ENCODE assay signal across 9 cellular contexts in the genomic region with DNA sequence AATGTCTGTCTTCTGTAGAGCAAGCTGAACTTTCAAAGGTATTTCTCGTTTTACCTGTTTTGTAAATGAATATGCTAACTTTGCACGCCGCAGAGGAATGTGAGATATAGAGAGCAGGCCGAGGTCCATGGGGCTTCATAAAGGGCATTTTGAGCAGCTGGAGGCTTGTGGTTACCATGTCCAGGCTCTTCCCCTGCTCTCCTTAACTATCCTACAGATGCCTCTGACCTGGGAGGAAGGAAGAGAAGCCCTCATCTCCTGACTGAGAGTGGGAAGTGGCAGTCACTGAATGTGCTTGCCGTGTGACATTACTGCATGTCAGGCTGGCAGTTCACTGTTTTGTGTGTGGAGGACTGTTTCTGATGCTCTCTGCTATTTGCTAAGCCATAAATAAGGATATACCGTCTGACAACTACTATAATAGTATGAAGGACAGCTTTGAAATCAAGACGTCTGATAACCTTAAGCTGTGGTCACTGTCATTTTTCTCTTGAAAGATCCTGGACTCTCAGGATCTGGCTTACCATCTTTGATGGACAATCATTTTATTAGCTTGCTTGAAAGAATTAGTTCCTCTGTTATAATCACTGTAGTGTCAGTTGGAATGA.
DNase-seq lines count a peak whose midpoint lies in the region; ATAC-seq and TF ChIP-seq lines count a peak whose summit lies in the region.
"Had no signal": no experiment of that assay in that cellular context is flagged by ENCODE, and none has a peak within 500 bp of the region (broad histone marks: within the 10 kb centered on the region; RNA-seq: fewer than 3 reads in every experiment).

No MANE protein-coding gene starts in this region.

- no peak for ATAC-seq in activated T-cell treated with anti-CD3 and anti-CD28 coated beads, Interleukin-2, amount 50 U/mL, for 4 hours
- ATAC-seq: GM12878 had no signal

- no peak for TF ChIP-seq EP300 in suprapubic skin (IDR thresholded peaks at IDR 0.05)

- H3K36me3 Mint-ChIP-seq in activated T-cell treated with anti-CD3 and anti-CD28 coated beads, Interleukin-2, amount 50 U/mL, for 4 hours (ENCODE audit: insufficient read depth): peaks cover 9% of the 10 kb centered on the region

- peak overlapping the region; percentile 47 for H3K4me2 ChIP-seq in hepatocyte

- 45% methylated on average over 7 of the region's 7 CpGs for WGBS in hepatocyte (ENCODE audit: low lambda C conversion rate, missing lambda C conversion rate)
- 31% methylated on average over 7 of the region's 7 CpGs for WGBS in suprapubic skin

- DNase-seq in activated T-cell treated with anti-CD3 and anti-CD28 coated beads, Interleukin-2, amount 50 U/mL, for 4 hours: no peak
- DNase-seq in activated T-cell treated with anti-CD3 and anti-CD28 coated beads for 4 hours (no peak), hepatocyte (ENCODE audit: low spot score) (no peak), SIG-M5 (lab: John Stamatoyannopoulos, UW) (no peak), suprapubic skin (ENCODE audit: low spot score in 2 of 2) (no peak), NAMALWA (ENCODE audit: low spot score) (no peak)

- H3K9me2 ChIP-seq in hepatocyte (replicated peaks; ENCODE audit: insufficient read depth): no peaks in the 10 kb centered on the region

- no peaks in the 10 kb centered on the region for H3K27me3 Mint-ChIP-seq in activated T-cell treated with anti-CD3 and anti-CD28 coated beads, Interleukin-2, amount 50 U/mL, for 4 hours (ENCODE audit: low read depth)

- H3K27me3 ChIP-seq in hepatocyte (no peaks in the 10 kb centered on the region), skeletal muscle tissue (ENCODE audit: control insufficient read depth in 3 of 3, insufficient read depth in 3 of 3, low read length in 3 of 3) (no peaks in the 10 kb centered on the region), suprapubic skin (no peaks in the 10 kb centered on the region)

- no peak overlapping the region for H3K9ac ChIP-seq in skeletal muscle tissue (ENCODE audit: low read depth in 1 of 3, low read length in 3 of 3)

- H3K4me3 ChIP-seq in hepatocyte (no peak overlapping the region), skeletal muscle tissue (ENCODE audit: low read length in 3 of 3) (peak overlapping the region in 1 of 3 donors; percentile 11), suprapubic skin (no peak overlapping the region)
- H3K4me3 ChIP-seq: GM12878 had no signal

- H3K79me2 ChIP-seq in hepatocyte: peaks cover 99% of the 10 kb centered on the region

- H3K27ac ChIP-seq in VCaP: peak overlapping the region; percentile 66
- peak overlapping the region; percentile 58 for H3K27ac ChIP-seq in hepatocyte
- peak overlapping the region; percentile 38 for H3K27ac ChIP-seq in skeletal muscle tissue (ENCODE audit: low read depth, low read length)
- no peak overlapping the region for H3K27ac ChIP-seq in suprapubic skin

- H3K36me3 ChIP-seq in hepatocyte (replicated peaks; ENCODE audit: insufficient read depth, low read depth) (no peaks in the 10 kb centered on the region), skeletal muscle tissue (ENCODE audit: control insufficient read depth in 3 of 3, insufficient read depth in 3 of 3, low read length in 3 of 3) (peaks cover 0 to 3% (median 0%) of the 10 kb centered on the region in 3 donors), suprapubic skin (no peaks in the 10 kb centered on the region)

- H3K9me3 ChIP-seq in hepatocyte (ENCODE audit: low read depth) (no peaks in the 10 kb centered on the region), skeletal muscle tissue (ENCODE audit: control insufficient read depth in 3 of 3, low read length in 3 of 3) (no peaks in the 10 kb centered on the region), suprapubic skin (no peaks in the 10 kb centered on the region)

- peak overlapping the region; percentile 9 for H3K4me3 Mint-ChIP-seq in activated T-cell treated with anti-CD3 and anti-CD28 coated beads, Interleukin-2, amount 50 U/mL, for 4 hours

- H2AFZ ChIP-seq in hepatocyte: no peak overlapping the region

- TF ChIP-seq CTCF in VCaP (conservative IDR thresholded peaks at IDR 0.05) (no peak), hepatocyte (IDR thresholded peaks at IDR 0.05; ENCODE audit: poor library complexity) (no peak), suprapubic skin (IDR thresholded peaks at IDR 0.05) (no peak)

- H3K4me1 ChIP-seq in hepatocyte (ENCODE audit: insufficient read depth) (peaks cover 58% of the 10 kb centered on the region), skeletal muscle tissue (ENCODE audit: control insufficient read depth in 3 of 3, insufficient read depth in 3 of 3, low read length in 3 of 3) (peaks cover 66 to 84% (median 76%) of the 10 kb centered on the region in 3 donors), suprapubic skin (peaks cover 88% of the 10 kb centered on the region)

- peaks cover 99% of the 10 kb centered on the region for H4K20me1 ChIP-seq in hepatocyte (ENCODE audit: insufficient read depth, poor library complexity, severe bottlenecking)

- no peak for TF ChIP-seq POLR2A in suprapubic skin (IDR thresholded peaks at IDR 0.05)

- H3K4me1 Mint-ChIP-seq in activated T-cell treated with anti-CD3 and anti-CD28 coated beads, Interleukin-2, amount 50 U/mL, for 4 hours (ENCODE audit: low read depth): peaks cover 88% of the 10 kb centered on the region

- H3K9me3 Mint-ChIP-seq in activated T-cell treated with anti-CD3 and anti-CD28 coated beads, Interleukin-2, amount 50 U/mL, for 4 hours: no peaks in the 10 kb centered on the region
